15 cellular contexts compared by ENCODE assay signal in the genomic region with DNA sequence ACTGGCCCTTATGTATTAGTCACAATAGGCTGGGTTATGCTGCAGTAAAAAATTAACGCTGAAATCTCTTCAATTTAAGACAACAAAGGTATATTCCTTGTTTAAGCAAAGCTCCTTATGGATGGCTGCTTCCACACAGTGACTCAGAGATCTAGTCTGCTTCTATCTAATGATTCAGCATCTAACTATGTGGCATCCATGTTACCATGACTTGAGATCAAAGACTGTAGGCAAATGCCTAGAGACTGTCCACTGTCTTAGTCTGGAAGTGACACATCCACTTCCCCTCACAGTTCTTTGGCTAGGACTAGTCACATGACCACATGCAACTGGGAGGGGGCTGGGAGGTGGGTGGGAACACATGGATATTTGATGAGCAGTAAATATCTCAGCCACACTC.
DNase-seq lines count a peak whose midpoint lies in the region; ATAC-seq and TF ChIP-seq lines count a peak whose summit lies in the region.
"Had no signal": no experiment of that assay in that cellular context is flagged by ENCODE, and none has a peak within 500 bp of the region (broad histone marks: within the 10 kb centered on the region; RNA-seq: fewer than 3 reads in every experiment).

No MANE protein-coding gene starts in this region.

- no peaks in the 10 kb centered on the region for H3K79me2 ChIP-seq in PC-3 (ENCODE audit: low read length)

- no peak overlapping the region for H2AFZ ChIP-seq in PC-3 (ENCODE audit: low read length)

- H4K20me1 ChIP-seq in PC-3 (ENCODE audit: low read length) = no peaks in the 10 kb centered on the region

- H3K9ac ChIP-seq in PC-3 (ENCODE audit: low read length) = peak overlapping the region; percentile 25; the same call in 1 of the 2 replicates

- H3F3A ChIP-seq in PC-3 (ENCODE audit: low read length, unreplicated experiment) = no peaks in the 10 kb centered on the region

- H3K27me3 ChIP-seq in PC-3 (ENCODE audit: low read length) = no peaks in the 10 kb centered on the region
- H3K27me3 ChIP-seq: ovary had no signal

- intact Hi-C loops in PC-3 (cut with micrococcal nuclease) = no loop called here

- H3K9me2 ChIP-seq in PC-3 (replicated peaks; ENCODE audit: low read length) = no peaks in the 10 kb centered on the region

- CTCF ChIA-PET in PC-3 (lab: Charles Lee) = no interaction called here

- ATAC-seq in PC-3 = peak; percentile 92
- ATAC-seq: effector memory CD8-positive, alpha-beta T cell had no signal

- no peak overlapping the region for H3K4me3 ChIP-seq in PC-3 (ENCODE audit: low read length)
- no peak overlapping the region for H3K4me3 ChIP-seq in epithelial cell of proximal tubule (ENCODE audit: low read depth, low read length)
- H3K4me3 ChIP-seq: HAP-1, ovary had no signal

- H3K27ac ChIP-seq in PC-3 (ENCODE audit: low read length) = peak overlapping the region; percentile 86
- H3K27ac ChIP-seq: ovary had no signal

- DNase-seq in DMS53 (lab: John Stamatoyannopoulos, UW) (peak; percentile 1), DMS53 treated with DMSO at 0.1 percent for 48 hours (lab: John Stamatoyannopoulos, UW; ENCODE audit: unreplicated experiment) (no peak), PC-3 (peak; percentile 84), epithelial cell of proximal tubule (ENCODE audit: low read depth) (peak; percentile 99), renal cortical epithelial cell (ENCODE audit: low read depth) (peak; percentile 99), NCI-H1048 (lab: John Stamatoyannopoulos, UW) (no peak), AG20443 (ENCODE audit: low spot score) (no peak)
- DNase-seq in activated effector memory CD4-positive, alpha-beta T cell treated with anti-CD3 and anti-CD28 coated beads, Interleukin-2, amount 50 U/mL, for 16 hours = no peak
- DNase-seq: activated T-cell treated with anti-CD3 and anti-CD28 coated beads, Interleukin-2, amount 50 U/mL, for 24 hours; anterior cingulate cortex; effector memory CD8-positive, alpha-beta T cell; NCI-H2029; NCI-H774; ovary had no signal

- BruUV-seq in PC-3 (replicated peaks; lab: Mats Ljungman, UMichigan) = no TSS peak

- H3K4me2 ChIP-seq in PC-3 (ENCODE audit: low read length) = no peak overlapping the region

- H3K9me3 ChIP-seq in PC-3 (ENCODE audit: low read length) = no peaks in the 10 kb centered on the region
- H3K9me3 ChIP-seq: HAP-1, ovary had no signal

- H3K36me3 ChIP-seq in PC-3 (ENCODE audit: low read depth, low read length) = no peaks in the 10 kb centered on the region
- H3K36me3 ChIP-seq: HAP-1, ovary had no signal

- POLR2A ChIA-PET in PC-3 (lab: Charles Lee; ENCODE audit: unreplicated experiment) = no interaction called here

- TF ChIP-seq CTCF in PC-3 (conservative IDR thresholded peaks at IDR 0.05; ENCODE audit: low read depth, low read length) (no peak), epithelial cell of proximal tubule (conservative IDR thresholded peaks at IDR 0.05; ENCODE audit: low read depth, low read length) (no peak)

- H3K4me1 ChIP-seq in PC-3 (ENCODE audit: insufficient read depth, low read length) = peaks cover 18% of the 10 kb centered on the region

Comparison
In these comparisons a context has a peak if more than half of its experiments do, and no peak if none do; other contexts are left out.
1. DNase-seq: peak in DMS53 (single experiment), PC-3 (single experiment), epithelial cell of proximal tubule (single experiment) and renal cortical epithelial cell (single experiment); none in DMS53 treated with DMSO at 0.1 percent for 48 hours (single experiment), NCI-H1048 (single experiment), activated effector memory CD4-positive, alpha-beta T cell treated with anti-CD3 and anti-CD28 coated beads, Interleukin-2, amount 50 U/mL, for 16 hours (single experiment) and AG20443 (single experiment).